8 cellular contexts compared by ENCODE assay signal in genomic region chr3:30626443-30627181, GRCh38. TPM values are rescaled to one million over a fixed set of nuclear protein-coding genes. Genes with fewer than 3 reads are reported as not detected.
DNase-seq lines count a peak whose midpoint lies in the region; ATAC-seq and TF ChIP-seq lines count a peak whose summit lies in the region.

No MANE protein-coding gene starts in this region.

- CTCF ChIA-PET in PC-3 (lab: Charles Lee) = no interaction called here

- peaks cover 46 to 95% (median 68%) of the 10 kb centered on the region in 4 donors for H3K4me1 Mint-ChIP-seq in CD4-positive, CD25-positive, alpha-beta regulatory T cell

- peak overlapping the region; percentile 19 to 67 (median 44) for H3K4me3 Mint-ChIP-seq in CD4-positive, CD25-positive, alpha-beta regulatory T cell

- peaks cover 89% of the 10 kb centered on the region for H3K4me1 ChIP-seq in CD4-positive, CD25-positive, alpha-beta regulatory T cell (ENCODE audit: control insufficient read depth, insufficient read depth, low read length, poor library complexity, severe bottlenecking)
- H3K4me1 ChIP-seq in PC-3 (ENCODE audit: insufficient read depth, low read length) = peaks cover 42% of the 10 kb centered on the region
- H3K4me1 ChIP-seq in effector memory CD4-positive, alpha-beta T cell (ENCODE audit: control insufficient read depth, insufficient read depth, low read length, poor library complexity, severe bottlenecking) = peaks cover 66% of the 10 kb centered on the region

- peak overlapping the region; percentile 21; the same call in 1 of the 2 replicates for H3K9ac ChIP-seq in PC-3 (ENCODE audit: low read length)

- intact Hi-C loops in PC-3 (cut with micrococcal nuclease) = no loop called here

- no peaks in the 10 kb centered on the region for H3F3A ChIP-seq in PC-3 (ENCODE audit: low read length, unreplicated experiment)

- H3K9me3 ChIP-seq in CD4-positive, CD25-positive, alpha-beta regulatory T cell (ENCODE audit: control insufficient read depth in 2 of 2, low read length in 2 of 2) = no peaks in the 10 kb centered on the region
- H3K9me3 ChIP-seq in PC-3 (ENCODE audit: low read length) = no peaks in the 10 kb centered on the region
- no peaks in the 10 kb centered on the region for H3K9me3 ChIP-seq in effector memory CD4-positive, alpha-beta T cell (ENCODE audit: control insufficient read depth, low read length)

- H3K36me3 ChIP-seq in CD4-positive, CD25-positive, alpha-beta regulatory T cell (ENCODE audit: control insufficient read depth, insufficient read depth, low read length) = peaks cover 14% of the 10 kb centered on the region
- H3K36me3 ChIP-seq in PC-3 (ENCODE audit: low read depth, low read length) = peaks cover 52% of the 10 kb centered on the region
- peaks cover 4% of the 10 kb centered on the region for H3K36me3 ChIP-seq in effector memory CD4-positive, alpha-beta T cell (ENCODE audit: control insufficient read depth, insufficient read depth, low read length)

- H3K27ac ChIP-seq in CD4-positive, CD25-positive, alpha-beta regulatory T cell (ENCODE audit: insufficient read depth, low read length, poor library complexity, severe bottlenecking) = peak overlapping the region; percentile 82
- peak overlapping the region; percentile 83 for H3K27ac ChIP-seq in PC-3 (ENCODE audit: low read length)
- peak overlapping the region; percentile 61 for H3K27ac ChIP-seq in effector memory CD4-positive, alpha-beta T cell (ENCODE audit: insufficient read depth, low read length, poor library complexity, severe bottlenecking)

- DNase-seq in CD4-positive, CD25-positive, alpha-beta regulatory T cell = no peak
- DNase-seq in PC-3 = peak; percentile 53
- no peak for DNase-seq in effector memory CD4-positive, alpha-beta T cell
- peak; percentile 55 for DNase-seq in non-pigmented ciliary epithelial cell (ENCODE audit: low read depth)
- DNase-seq in NCI-H526 treated with DMSO at 0.1 percent for 48 hours (lab: John Stamatoyannopoulos, UW) = no peak

- H4K20me1 ChIP-seq in PC-3 (ENCODE audit: low read length) = no peaks in the 10 kb centered on the region

- peak overlapping the region; percentile 19 for H3K4me2 ChIP-seq in PC-3 (ENCODE audit: low read length)

- no TSS peak for BruUV-seq in PC-3 (replicated peaks; lab: Mats Ljungman, UMichigan)

- peaks cover 95% of the 10 kb centered on the region for H3K79me2 ChIP-seq in PC-3 (ENCODE audit: low read length)

- no peak for ATAC-seq in CD4-positive, CD25-positive, alpha-beta regulatory T cell (ENCODE audit: low read depth in 2 of 2)
- no peak for ATAC-seq in PC-3
- no peak for ATAC-seq in GM19035 (IDR thresholded peaks at IDR 0.05; ENCODE audit: unreplicated experiment)
- no peak for ATAC-seq in GM21381 (IDR thresholded peaks at IDR 0.05; ENCODE audit: unreplicated experiment)
- ATAC-seq in HG03135 (IDR thresholded peaks at IDR 0.05; ENCODE audit: unreplicated experiment) = no peak

- no peak overlapping the region for H2AFZ ChIP-seq in PC-3 (ENCODE audit: low read length)

- no peaks in the 10 kb centered on the region for H3K27me3 ChIP-seq in CD4-positive, CD25-positive, alpha-beta regulatory T cell (ENCODE audit: control insufficient read depth, insufficient read depth, low read length)
- no peaks in the 10 kb centered on the region for H3K27me3 ChIP-seq in PC-3 (ENCODE audit: low read length)
- H3K27me3 ChIP-seq in effector memory CD4-positive, alpha-beta T cell (replicated peaks; ENCODE audit: control insufficient read depth, insufficient read depth, low read length, poor library complexity, severe bottlenecking) = no peaks in the 10 kb centered on the region

- TF ChIP-seq CTCF in PC-3 (conservative IDR thresholded peaks at IDR 0.05; ENCODE audit: low read depth, low read length) = no peak

- H3K9me3 Mint-ChIP-seq in CD4-positive, CD25-positive, alpha-beta regulatory T cell = no peaks in the 10 kb centered on the region

- H3K9me2 ChIP-seq in PC-3 (replicated peaks; ENCODE audit: low read length) = no peaks in the 10 kb centered on the region

- H3K4me3 ChIP-seq in CD4-positive, CD25-positive, alpha-beta regulatory T cell (ENCODE audit: low read depth, low read length) = no peak overlapping the region
- H3K4me3 ChIP-seq in PC-3 (ENCODE audit: low read length) = no peak overlapping the region
- no peak overlapping the region for H3K4me3 ChIP-seq in effector memory CD4-positive, alpha-beta T cell (ENCODE audit: insufficient read depth, low read depth, low read length, poor library complexity, severe bottlenecking)

- H3K36me3 Mint-ChIP-seq in CD4-positive, CD25-positive, alpha-beta regulatory T cell = peaks cover 35% of the 10 kb centered on the region

- peak overlapping the region; percentile 50 to 95 (median 79) for H3K27ac Mint-ChIP-seq in CD4-positive, CD25-positive, alpha-beta regulatory T cell

- POLR2A ChIA-PET in PC-3 (lab: Charles Lee; ENCODE audit: unreplicated experiment) = no interaction called here

- H3K27me3 Mint-ChIP-seq in CD4-positive, CD25-positive, alpha-beta regulatory T cell = no peaks in the 10 kb centered on the region

RNA-seq across cellular contexts. Expression of gene TGFBR2, which starts 20.2 kb away (rescaled TPM):
- 57.4 TPM for total RNA-seq in CD4-positive, CD25-positive, alpha-beta regulatory T cell
- polyA plus RNA-seq in CD4-positive, CD25-positive, alpha-beta regulatory T cell = 10 to 100 TPM; 35.8 to 92.6 (median 61.0) TPM
- 48.2 and 55.9 TPM in 2 replicates for total RNA-seq in PC-3 (2014; rRNA removed)

Comparison
In these comparisons a context has a peak if more than half of its experiments do, and no peak if none do; other contexts are left out.
1. DNase-seq: peak in PC-3 (single experiment) and non-pigmented ciliary epithelial cell (single experiment); none in CD4-positive, CD25-positive, alpha-beta regulatory T cell (0 of 3), effector memory CD4-positive, alpha-beta T cell (0 of 3) and NCI-H526 treated with DMSO at 0.1 percent for 48 hours (single experiment).
2. Peak in every context shown above with its lines, with median percentiles within 50 percentile points of each other: H3K27ac ChIP-seq.